In the genomic region with DNA sequence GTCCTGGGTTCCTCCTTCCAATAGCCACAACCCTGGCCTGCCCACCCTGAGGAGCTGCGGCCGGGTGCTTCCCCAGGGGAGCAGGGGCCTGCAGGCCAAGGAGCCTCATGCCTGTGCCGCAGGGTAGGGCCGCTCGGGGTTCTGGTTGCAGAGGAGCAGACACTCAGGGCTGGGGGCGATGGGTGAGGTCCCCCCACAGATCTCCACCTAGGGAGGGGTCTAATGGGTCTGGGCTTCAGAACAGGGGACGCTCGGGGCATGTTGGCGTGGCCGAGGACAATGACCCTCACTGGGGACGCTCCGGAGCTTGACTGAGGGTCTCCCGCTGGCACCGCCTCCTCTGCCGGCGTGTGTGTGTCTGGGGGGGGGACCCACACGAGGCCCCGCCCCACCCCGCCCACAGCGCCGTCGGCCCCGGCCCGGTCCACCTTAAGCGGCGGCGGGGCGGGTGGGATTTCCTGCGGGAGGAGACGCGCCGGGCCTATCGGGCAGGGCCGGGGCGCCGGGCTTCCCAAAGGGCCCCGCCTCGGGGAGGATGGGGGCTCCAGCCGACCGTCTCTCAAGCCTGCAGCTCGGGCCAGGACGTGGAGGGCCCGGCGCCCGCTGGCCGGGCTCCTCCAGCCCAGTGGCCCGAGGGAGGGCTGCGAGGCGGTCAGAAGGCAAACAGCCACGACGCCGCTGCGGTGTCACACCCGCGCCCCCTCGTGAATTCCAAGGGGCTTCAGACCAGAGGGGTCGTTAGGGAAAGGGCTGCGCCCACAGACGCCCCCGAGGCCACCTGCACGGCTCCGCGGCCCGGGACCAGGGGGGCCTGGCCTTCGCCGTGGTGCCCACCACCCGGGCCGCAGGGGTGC, we compare ENCODE assay signal across 8 cellular contexts. TPM values are rescaled to one million over a fixed set of nuclear protein-coding genes. Genes with fewer than 3 reads are reported as not detected.
DNase-seq lines count a peak whose midpoint lies in the region; TF ChIP-seq lines count a peak whose summit lies in the region.

No MANE protein-coding gene starts in this region.

- in situ Hi-C loops in G401 (cut with HindIII; ENCODE audit: low sequenced_read_pairs) = no loop called here

- DNase-seq in G401 (ENCODE audit: low spot score) = peak; percentile 89
- no peak for DNase-seq in HFF-Myc (ENCODE audit: extremely low read depth, low read depth)
- peak; percentile 35 for DNase-seq in NCI-H460 (ENCODE audit: extremely low read depth, low read depth)
- peak; percentile 81 for DNase-seq in activated T-cell treated with anti-CD3 and anti-CD28 coated beads for 24 hours (ENCODE audit: low read depth)
- peak; percentile 82 for DNase-seq in epithelial cell of esophagus (ENCODE audit: low read depth)
- DNase-seq in middle frontal gyrus (ENCODE audit: extremely low spot score, low spot score) = peak; percentile 62
- peak; percentile 61 to 63 for DNase-seq in stimulated activated CD8-positive, alpha-beta memory T cell treated with anti-CD3 and anti-CD28 coated beads, Interleukin-15, amount 100 ng/mL, for 4 hours (ENCODE audit: low read depth in 2 of 2)
- DNase-seq in NCI-H187 (lab: John Stamatoyannopoulos, UW) = no peak

- H3K4me3 ChIP-seq in HFF-Myc (replicated peaks; ENCODE audit: low read depth, low read length) (peak overlapping the region; percentile 60), epithelial cell of esophagus (ENCODE audit: low read length) (peak overlapping the region; percentile 58)

- TF ChIP-seq CTCF in HFF-Myc (IDR thresholded peaks at IDR 0.05; ENCODE audit: low read depth, low read length, missing control alignments) (no peak), epithelial cell of esophagus (IDR thresholded peaks at IDR 0.05; ENCODE audit: insufficient read depth, low read depth, low read length, missing control alignments) (no peak)

RNA-seq across cellular contexts. Expression of a gene that starts 0.6 kb away (rescaled TPM):
- 5.1 and 7.8 TPM in 2 replicates for total RNA-seq in G401 (2014; rRNA removed; shearing (Covaris generic))
- 6.5 and 8.1 TPM in 2 replicates for total RNA-seq in NCI-H460 (2014; rRNA removed; shearing (Covaris generic))
- polyA plus RNA-seq in NCI-H460 (2014; cell fraction: nucleus; rRNA removed) = 34.0 and 37.9 TPM in 2 replicates

RNA-seq across cellular contexts. Expression of a gene that starts 13.9 kb away (rescaled TPM):
- 22.4 and 55.8 TPM in 2 replicates for total RNA-seq in G401 (2014; rRNA removed; shearing (Covaris generic))
- 23.8 and 29.1 TPM in 2 replicates for total RNA-seq in NCI-H460 (2014; rRNA removed; shearing (Covaris generic))
- 216 and 353 TPM in 2 replicates for polyA plus RNA-seq in NCI-H460 (2014; cell fraction: nucleus; rRNA removed)

RNA-seq across cellular contexts. Expression of a gene that starts 15.1 kb away (rescaled TPM):
- total RNA-seq in G401 (2014; rRNA removed; shearing (Covaris generic)) = 883 and 1,003 TPM in 2 replicates
- 186 and 247 TPM in 2 replicates for total RNA-seq in NCI-H460 (2014; rRNA removed; shearing (Covaris generic))
- 605 and 739 TPM in 2 replicates for polyA plus RNA-seq in NCI-H460 (2014; cell fraction: nucleus; rRNA removed)

RNA-seq across cellular contexts. Expression of a gene that starts 19.9 kb away (rescaled TPM):
- not detected in 2 replicates for total RNA-seq in G401 (2014; rRNA removed; shearing (Covaris generic))
- total RNA-seq in NCI-H460 (2014; rRNA removed; shearing (Covaris generic)) = not detected in 2 replicates
- not detected in 2 replicates for polyA plus RNA-seq in NCI-H460 (2014; cell fraction: nucleus; rRNA removed)

RNA-seq across cellular contexts. Expression of a gene that starts 50.9 kb away (rescaled TPM):
- 21.5 and 22.0 TPM in 2 replicates for total RNA-seq in G401 (2014; rRNA removed; shearing (Covaris generic))
- total RNA-seq in NCI-H460 (2014; rRNA removed; shearing (Covaris generic)) = 12.7 and 15.2 TPM in 2 replicates
- 58.8 and 77.1 TPM in 2 replicates for polyA plus RNA-seq in NCI-H460 (2014; cell fraction: nucleus; rRNA removed)

Comparison
In these comparisons a context has a peak if more than half of its experiments do, and no peak if none do; other contexts are left out.
1. DNase-seq: peak in G401 (single experiment), NCI-H460 (single experiment), activated T-cell treated with anti-CD3 and anti-CD28 coated beads for 24 hours (single experiment), epithelial cell of esophagus (single experiment), middle frontal gyrus (single experiment) and stimulated activated CD8-positive, alpha-beta memory T cell treated with anti-CD3 and anti-CD28 coated beads, Interleukin-15, amount 100 ng/mL, for 4 hours (2 of 2); none in HFF-Myc (single experiment) and NCI-H187 (0 of 2).